ENCODE assay signal across 18 cellular contexts in the genomic region with DNA sequence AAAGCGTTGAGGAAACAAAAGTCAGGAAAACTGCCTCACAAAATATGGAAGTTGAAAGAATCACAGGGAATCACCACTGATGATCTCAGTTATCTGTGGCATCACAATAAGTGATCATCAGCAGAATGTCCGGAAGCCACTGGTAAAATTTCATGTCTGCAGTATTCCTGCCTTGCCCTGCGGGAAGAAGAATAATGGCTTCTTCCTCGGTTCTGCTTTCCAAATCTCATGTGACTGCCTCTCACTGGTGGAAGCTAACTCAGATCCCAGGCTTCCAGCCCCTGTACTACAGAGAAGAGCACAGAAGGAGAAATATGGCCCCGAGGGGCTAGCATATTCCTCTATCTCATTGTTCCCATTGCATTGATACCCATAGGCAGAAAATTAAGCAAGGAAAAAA. TPM values are rescaled to one million over a fixed set of nuclear protein-coding genes. Genes with fewer than 3 reads are reported as not detected.
DNase-seq lines count a peak whose midpoint lies in the region; ATAC-seq, FAIRE-seq and TF ChIP-seq lines count a peak whose summit lies in the region.
"Had no signal": no experiment of that assay in that cellular context is flagged by ENCODE, and none has a peak within 500 bp of the region (broad histone marks: within the 10 kb centered on the region; RNA-seq: fewer than 3 reads in every experiment).

No MANE protein-coding gene starts in this region.

- no peak for ATAC-seq in HepG2
- peak; percentile 28 to 61 (median 45) for ATAC-seq in right lobe of liver
- peak; percentile 26 for ATAC-seq in aorta (ENCODE audit: low FRiP score)
- no peak for ATAC-seq in stimulated activated naive CD8-positive, alpha-beta T cell treated with anti-CD3 and anti-CD28 coated beads, Interleukin-15, Interleukin-2, amounts not matched to agents 100 U/mL and 50 U/mL, for 24 hours
- ATAC-seq: A549, SK-N-SH treated with all-trans-retinoic acid at 6 μM for 48 hours had no signal

- H4K20me1 ChIP-seq in HepG2 (ENCODE audit: insufficient read depth, low read length): no peaks in the 10 kb centered on the region

- no peak overlapping the region for H3K4me2 ChIP-seq in HepG2 (ENCODE audit: low read depth, low read length)
- H3K4me2 ChIP-seq: A549 had no signal

- TF ChIP-seq RAD21 in liver (IDR thresholded peaks at IDR 0.05) (no peak), HepG2 (CRISPR knock-in tag; IDR thresholded peaks at IDR 0.05) (no peak)

- TF ChIP-seq CTCF in liver (IDR thresholded peaks at IDR 0.05; ENCODE audit: low read depth, low read length, missing input control): no peak
- no peak for TF ChIP-seq CTCF in HepG2 (CRISPR knock-in tag; IDR thresholded peaks at IDR 0.05)
- TF ChIP-seq CTCF in right lobe of liver (IDR thresholded peaks at IDR 0.05): no peak
- TF ChIP-seq CTCF in HFFc6 (IDR thresholded peaks at IDR 0.05): no peak

- H3K4me1 Mint-ChIP-seq in HFFc6 (ENCODE audit: low read depth): no peaks in the 10 kb centered on the region
- H3K4me1 Mint-ChIP-seq: CD4-positive, alpha-beta memory T cell had no signal

- no peak overlapping the region; the same call in 1 of the 2 replicates for H3K4me3 Mint-ChIP-seq in HFFc6
- H3K4me3 Mint-ChIP-seq: CD4-positive, alpha-beta memory T cell had no signal

- DNase-seq in HepG2 (ENCODE audit: low spot score) (no peak), epidermal melanocyte (ENCODE audit: insufficient read length, low spot score) (peak; percentile 48), right lobe of liver (no peak), aorta (no peak), HFFc6 (no peak)
- no peak for DNase-seq in stimulated activated naive CD8-positive, alpha-beta T cell treated with anti-CD3 and anti-CD28 coated beads, Interleukin-15, Interleukin-2, amounts not matched to agents 100 U/mL and 50 U/mL, for 24 hours
- DNase-seq in stimulated activated naive CD4-positive, alpha-beta T cell (lab: John Stamatoyannopoulos, UW): no peak
- DNase-seq: AML-193; CD4-positive, alpha-beta memory T cell; KG1; NCI-H1105 treated with DMSO at 0.1 percent for 48 hours; NCI-H1930; NCI-H2171; NCI-H82; OCI-M1 had no signal

- H2AFZ ChIP-seq in HepG2 (ENCODE audit: low read length): no peak overlapping the region

- no TSS peak for BruUV-seq in HepG2 (replicated peaks; lab: Mats Ljungman, UMichigan)

- H3K27ac ChIP-seq in liver (ENCODE audit: low read depth in 1 of 2, low read length in 2 of 2) (no peak overlapping the region), HepG2 (ENCODE audit: extremely low read length, insufficient read depth, low read length) (no peak overlapping the region), right lobe of liver (no peak overlapping the region), aorta (ENCODE audit: low read depth in 1 of 2, low read length in 2 of 2) (no peak overlapping the region)
- H3K27ac ChIP-seq: A549 had no signal

- H3K27me3 ChIP-seq in liver (ENCODE audit: control insufficient read depth in 4 of 4, insufficient read depth in 4 of 4, low read length in 3 of 4) (no peaks in the 10 kb centered on the region), HepG2 (ENCODE audit: control insufficient read depth in 1 of 2, insufficient read depth in 2 of 2, low read length in 2 of 2) (no peaks in the 10 kb centered on the region; a peak in 1 of 5 replicates), right lobe of liver (no peaks in the 10 kb centered on the region), aorta (ENCODE audit: control insufficient read depth in 1 of 2, insufficient read depth in 2 of 2, low read length in 1 of 2) (no peaks in the 10 kb centered on the region)

- WGBS in liver: 84% methylated on average over 5 of the region's 5 CpGs
- 1% methylated on average over 5 of the region's 5 CpGs for WGBS in HepG2 (ENCODE audit: low lambda C conversion rate)
- 46% methylated on average over 5 of the region's 5 CpGs for WGBS in right lobe of liver (ENCODE audit: insufficient coverage, low coverage, low lambda C conversion rate, missing lambda C conversion rate)
- 67 to 69% methylated on average over 5 of the region's 5 CpGs for WGBS in aorta, 2 donors

- TF ChIP-seq EP300 in HepG2 (IDR thresholded peaks at IDR 0.05; ENCODE audit: low read depth in 2 of 2, low read length in 2 of 2) (no peak), HepG2 (CRISPR knock-in tag; IDR thresholded peaks at IDR 0.05; ENCODE audit: borderline replicate concordance) (no peak)

- H3K36me3 ChIP-seq in liver (ENCODE audit: control insufficient read depth in 4 of 4, insufficient read depth in 3 of 4, low read depth in 1 of 4, low read length in 3 of 4): no peaks in the 10 kb centered on the region
- no peaks in the 10 kb centered on the region for H3K36me3 ChIP-seq in HepG2 (replicated peaks in 1 of 2; ENCODE audit: control insufficient read depth in 1 of 2, insufficient read depth in 2 of 2, low read length in 2 of 2)
- no peaks in the 10 kb centered on the region for H3K36me3 ChIP-seq in right lobe of liver
- H3K36me3 ChIP-seq in aorta (ENCODE audit: control insufficient read depth in 1 of 2, insufficient read depth in 2 of 2, low read length in 1 of 2): no peaks in the 10 kb centered on the region

- H3K27me3 Mint-ChIP-seq in HFFc6 (ENCODE audit: insufficient read depth): peaks cover 9% of the 10 kb centered on the region

- no peak overlapping the region for H3K27ac Mint-ChIP-seq in HFFc6
- H3K27ac Mint-ChIP-seq: CD4-positive, alpha-beta memory T cell had no signal

- H3K36me3 Mint-ChIP-seq in HFFc6 (ENCODE audit: low read depth): no peaks in the 10 kb centered on the region
- H3K36me3 Mint-ChIP-seq: CD4-positive, alpha-beta memory T cell had no signal

- TF ChIP-seq POLR2A in HepG2 (IDR thresholded peaks at IDR 0.05; ENCODE audit: insufficient read depth in 1 of 2, low read depth in 2 of 2, low read length in 2 of 2) (no peak), right lobe of liver (IDR thresholded peaks at IDR 0.05) (no peak)

- H3K4me1 ChIP-seq in liver (ENCODE audit: control insufficient read depth in 4 of 4, insufficient read depth in 4 of 4, low read length in 3 of 4) (peaks cover 0 to 10% (median 0%) of the 10 kb centered on the region in 4 donors), HepG2 (ENCODE audit: insufficient read depth, low read length) (no peaks in the 10 kb centered on the region), right lobe of liver (no peaks in the 10 kb centered on the region), aorta (ENCODE audit: control insufficient read depth in 1 of 2, insufficient read depth in 2 of 2, low read length in 2 of 2) (no peaks in the 10 kb centered on the region)
- H3K4me1 ChIP-seq: A549 had no signal

- CTCF ChIA-PET in HepG2 (lab: Yijun Ruan, JAX; ENCODE audit: low intra/inter-chr PET ratio, low total read pairs): no interaction called here

- in situ Hi-C loops in HepG2 (cut with HindIII; ENCODE audit: extremely low pct_ligation_motif_present, low pct_unique_long_range_greater_than_20kb): no loop called here

- no peaks in the 10 kb centered on the region for H3K9me3 ChIP-seq in liver (ENCODE audit: control insufficient read depth in 4 of 4, low read length in 3 of 4)
- H3K9me3 ChIP-seq in HepG2 (ENCODE audit: low read length): no peaks in the 10 kb centered on the region
- no peaks in the 10 kb centered on the region for H3K9me3 ChIP-seq in right lobe of liver
- H3K9me3 ChIP-seq in aorta (ENCODE audit: control insufficient read depth, low read length): no peaks in the 10 kb centered on the region
- H3K9me3 ChIP-seq: A549 had no signal

- no peaks in the 10 kb centered on the region for H3K79me2 ChIP-seq in HepG2 (ENCODE audit: insufficient read depth, low read length)

- POLR2A ChIA-PET in HepG2 (lab: Yijun Ruan, JAX): no interaction called here

- intact Hi-C loops in HepG2 (cut with micrococcal nuclease; ENCODE audit: unreplicated experiment): no loop called here
- intact Hi-C loops in right lobe of liver (cut with DNase I): no loop called here
- intact Hi-C loops in aorta (cut with DNase I): no loop called here

- H3K9ac ChIP-seq in liver (ENCODE audit: low read depth in 1 of 2, low read length in 2 of 2) (no peak overlapping the region), HepG2 (ENCODE audit: insufficient read depth, low read depth, low read length) (no peak overlapping the region)

- H3K9me3 Mint-ChIP-seq in HFFc6: peaks cover 4% of the 10 kb centered on the region; the same call in 1 of the 2 replicates
- H3K9me3 Mint-ChIP-seq: CD4-positive, alpha-beta memory T cell had no signal

- no peak overlapping the region for H3K4me3 ChIP-seq in liver (ENCODE audit: low read depth in 1 of 3, low read length in 3 of 3)
- no peak overlapping the region for H3K4me3 ChIP-seq in HepG2 (replicated peaks in 1 of 3; ENCODE audit: insufficient read depth in 1 of 3, low read depth in 2 of 3, low read length in 3 of 3)
- H3K4me3 ChIP-seq in right lobe of liver: no peak overlapping the region
- H3K4me3 ChIP-seq in aorta (ENCODE audit: low read length in 2 of 2): no peak overlapping the region
- H3K4me3 ChIP-seq: A549 had no signal

- no peak for FAIRE-seq in HepG2 (lab: Jason Lieb, UNC)
- FAIRE-seq: A549 had no signal

RNA-seq across cellular contexts. Expression of gene ZNF330, which starts 12.7 kb away (rescaled TPM):
- 10 to 100 TPM; 11.7 to 19.2 TPM for total RNA-seq in liver
- 10 to 100 TPM; 18.7 to 23.2 TPM for polyA plus RNA-seq in liver
- total RNA-seq in HepG2 (2016; rRNA removed; fragmentation: Illumina TruSeq; extraction: Trizol): 43.4 and 61.1 TPM in 2 replicates
- 4.9 and 6.3 TPM in 2 replicates for total RNA-seq in HepG2 (2016; cell fraction: cytosol; rRNA removed; fragmentation: Illumina TruSeq; extraction: Trizol; ENCODE audit: low read depth)
- total RNA-seq in HepG2 (2016; cell fraction: insoluble cytoplasmic fraction; rRNA removed; fragmentation: Illumina TruSeq; extraction: Trizol): 39.4 and 58.0 TPM in 2 replicates
- 9.9 and 11.5 TPM in 2 replicates for total RNA-seq in HepG2 (2016; cell fraction: membrane; rRNA removed; fragmentation: Illumina TruSeq; extraction: Trizol)
- 28.2 and 29.3 TPM in 2 replicates for total RNA-seq in HepG2 (2016; cell fraction: nucleus; rRNA removed; fragmentation: Illumina TruSeq; extraction: Trizol)
- 17.3 and 23.3 TPM in 2 replicates for polyA plus RNA-seq in HepG2 (2011; rRNA removed)
- 14.3 and 20.5 TPM in 2 replicates for polyA plus RNA-seq in HepG2 (2011; cell fraction: cytosol; rRNA removed)
- polyA plus RNA-seq in HepG2 (2011; cell fraction: nucleus; rRNA removed): 20.5 and 27.2 TPM in 2 replicates
- polyA plus RNA-seq in HepG2 (2012): 32.8 and 34.6 TPM in 2 replicates
- polyA plus RNA-seq in HepG2 (2016; cell fraction: cytosol; fragmentation: Illumina TruSeq; extraction: Trizol; ENCODE audit: low read depth): 3.0 and 3.3 TPM in 2 replicates
- polyA plus RNA-seq in HepG2 (2016; cell fraction: insoluble cytoplasmic fraction; fragmentation: Illumina TruSeq; extraction: Trizol; ENCODE audit: low read depth): 61.3 and 64.3 TPM in 2 replicates
- 5.2 and 6.0 TPM in 2 replicates for polyA plus RNA-seq in HepG2 (2016; cell fraction: membrane; fragmentation: Illumina TruSeq; extraction: Trizol; ENCODE audit: low read depth)
- polyA plus RNA-seq in HepG2 (2016; cell fraction: nucleus; fragmentation: Illumina TruSeq; extraction: Trizol; ENCODE audit: insufficient read depth, low read depth): 37.0 and 39.1 TPM in 2 replicates
- 17.1 and 19.3 TPM in 2 replicates for polyA minus RNA-seq in HepG2 (2011; rRNA and poly(A)+ RNA removed; ENCODE audit: low replicate concordance)
- 19.3 and 20.0 TPM in 2 replicates for polyA minus RNA-seq in HepG2 (2011; cell fraction: cytosol; rRNA and poly(A)+ RNA removed)
- 24.1 and 41.9 TPM in 2 replicates for polyA minus RNA-seq in HepG2 (2011; cell fraction: nucleus; rRNA and poly(A)+ RNA removed)
- total RNA-seq in right lobe of liver: 10 to 100 TPM; 11.8 to 33.5 (median 26.0) TPM
- total RNA-seq in aorta: 10 to 100 TPM; 39.3 to 43.7 TPM
- polyA plus RNA-seq in aorta: 10 to 100 TPM; 20.0 to 22.0 TPM
- total RNA-seq in HFFc6 (2021; fragmentation: NEBNext Ultra II Directional; extraction: Animal tissue kit (Norgen Biotek cat#: 25700)): 10 to 100 TPM; 39.4 to 48.8 (median 42.2) TPM

Comparison
In these comparisons a context has a peak if more than half of its experiments do, and no peak if none do; other contexts are left out.
1. ATAC-seq: peak in right lobe of liver (4 of 4) and aorta (single experiment); none in HepG2 (single experiment) and stimulated activated naive CD8-positive, alpha-beta T cell treated with anti-CD3 and anti-CD28 coated beads, Interleukin-15, Interleukin-2, amounts not matched to agents 100 U/mL and 50 U/mL, for 24 hours (single experiment).